In the genomic region with DNA sequence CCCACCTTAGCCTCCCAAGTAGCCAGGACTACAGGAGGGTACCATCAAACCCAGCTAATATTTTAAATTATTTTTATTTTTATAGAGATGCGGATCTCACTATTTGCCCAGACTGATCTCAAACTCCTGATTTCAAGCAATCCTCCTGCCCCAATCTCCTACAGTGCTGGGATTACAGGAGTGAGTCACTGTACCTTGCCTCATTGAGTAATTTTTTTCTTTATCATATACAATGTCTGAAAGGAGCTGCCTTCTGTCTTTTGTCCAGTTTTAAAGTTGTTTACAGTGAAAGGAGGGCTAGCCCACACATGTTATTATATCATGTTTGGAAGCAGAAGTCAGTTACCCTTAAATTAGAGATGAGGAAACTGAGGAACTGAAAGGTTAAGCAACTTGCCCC, we compare ENCODE assay signal across 30 cellular contexts. TPM values are rescaled to one million over a fixed set of nuclear protein-coding genes. Genes with fewer than 3 reads are reported as not detected.
DNase-seq lines count a peak whose midpoint lies in the region; ATAC-seq, FAIRE-seq and TF ChIP-seq lines count a peak whose summit lies in the region.
"Had no signal": no experiment of that assay in that cellular context is flagged by ENCODE, and none has a peak within 500 bp of the region (broad histone marks: within the 10 kb centered on the region; RNA-seq: fewer than 3 reads in every experiment).

No MANE protein-coding gene starts in this region.

- H3K18ac ChIP-seq in IMR-90 (ENCODE audit: low read depth, low read length): peak overlapping the region; percentile 50; the same call in 1 of the 2 replicates

- POLR2A ChIA-PET in AG04450 (lab: Yijun Ruan, JAX) (interaction anchor here (0.7 to 1.8 kb wide), 4 partner anchors 14 to 306 kb away, joined by 4 to 9 read pairs (median 6); a partner anchor contains a TSS), IMR-90 (lab: Charles Lee; ENCODE audit: unreplicated experiment) (interaction anchor here (0.6 kb wide), 1 partner anchor 37 kb away, joined by 4 read pairs; no protein-coding TSS in a partner anchor)

- H3K36me3 Mint-ChIP-seq in astrocyte (ENCODE audit: low read depth, unreplicated experiment): peaks cover 5% of the 10 kb centered on the region
- H3K36me3 Mint-ChIP-seq: activated naive CD4-positive, alpha-beta T cell treated with anti-CD3 and anti-CD28 coated beads, Interleukin-2, amount 10 ng/mL, durations not matched to agents 7 days and 5 days; IgD-negative memory B cell; natural killer cell had no signal

- no peak for TF ChIP-seq RAD21 in IMR-90 (IDR thresholded peaks at IDR 0.05; ENCODE audit: low read length)

- H3K14ac ChIP-seq in IMR-90 (replicated peaks; ENCODE audit: low read depth, low read length): no peak overlapping the region

- peak overlapping the region; percentile 2 for H2BK5ac ChIP-seq in IMR-90 (ENCODE audit: low read depth, low read length, poor library complexity, severe bottlenecking)

- no peaks in the 10 kb centered on the region for H3K27me3 Mint-ChIP-seq in astrocyte (ENCODE audit: low read depth, unreplicated experiment)
- H3K27me3 Mint-ChIP-seq: activated CD8-positive, alpha-beta T cell treated with anti-CD3 and anti-CD28 coated beads for 36 hours; activated naive CD4-positive, alpha-beta T cell treated with anti-CD3 and anti-CD28 coated beads, Interleukin-2, amount 10 ng/mL, durations not matched to agents 7 days and 5 days; activated T-helper 17 cell treated with anti-CD3 and anti-CD28 coated beads, Interleukin-2, amount 50 U/mL, for 72 hours; B cell; IgD-negative memory B cell; progenitor cell of endocrine pancreas had no signal

- TF ChIP-seq POLR2A in IMR-90 (IDR thresholded peaks at IDR 0.05; ENCODE audit: low read depth, low read length) (no peak), heart left ventricle (IDR thresholded peaks at IDR 0.05) (no peak)

- TF ChIP-seq CTCF in AG04450 (IDR thresholded peaks at IDR 0.05; ENCODE audit: low read depth, low read length): no peak
- no peak for TF ChIP-seq CTCF in IMR-90 (conservative IDR thresholded peaks at IDR 0.05; ENCODE audit: low read depth, low read length)
- no peak for TF ChIP-seq CTCF in astrocyte (IDR thresholded peaks at IDR 0.05; ENCODE audit: insufficient read depth, low read depth, low read length)
- TF ChIP-seq CTCF in fibroblast of pulmonary artery (IDR thresholded peaks at IDR 0.05; ENCODE audit: low read length, missing control alignments): no peak
- no peak for TF ChIP-seq CTCF in heart left ventricle (IDR thresholded peaks at IDR 0.05)

- CTCF ChIA-PET in AG04450 (lab: Charles Lee): interaction anchor here (0.6 to 9.7 kb wide), 40 partner anchors 10 to 646 kb away, joined by 3 to 389 read pairs (median 5); a partner anchor contains a TSS
- CTCF ChIA-PET in IMR-90 (lab: Yijun Ruan, JAX): interaction anchor here (0.9 to 2.7 kb wide), 10 partner anchors 11 to 306 kb away, joined by 3 to 18 read pairs (median 8); a partner anchor contains a TSS

- 0 out of 2 replicates have a peak, but pooled peaks cover 2% of the 10 kb centered on the region for H3K4me1 ChIP-seq in IMR-90 (ENCODE audit: control insufficient read depth, insufficient read depth, low read length)
- peaks cover 6% of the 10 kb centered on the region for H3K4me1 ChIP-seq in astrocyte (ENCODE audit: insufficient read depth, low read length)
- peaks cover 0 to 19% (median 6%) of the 10 kb centered on the region in 12 donors for H3K4me1 ChIP-seq in heart left ventricle
- H3K4me1 ChIP-seq: colonic mucosa, right lobe of liver had no signal

- H2BK20ac ChIP-seq in IMR-90 (ENCODE audit: low read depth, low read length): no peak overlapping the region

- WGBS in IMR-90 (ENCODE audit: extremely low coverage in 2 of 2, insufficient read length in 1 of 2), 2 experiments: no CpG with 5 or more reads among the region's 1 CpG
- WGBS in heart left ventricle, 4 donors: 83 to 100% (median 97%) methylated on average over 1 of the region's 1 CpG

- no peak overlapping the region for H3K23ac ChIP-seq in IMR-90 (ENCODE audit: low read depth, low read length)

- DNase-seq in AG04450 (ENCODE audit: low read depth, low spot score): peak; percentile 11
- DNase-seq in IMR-90: peak; percentile 65
- peak; percentile 8 for DNase-seq in astrocyte (ENCODE audit: low read depth)
- DNase-seq in fibroblast of pulmonary artery (ENCODE audit: low read depth): peak; percentile 50
- DNase-seq in SIG-M5 (lab: John Stamatoyannopoulos, UW): no peak
- no peak for DNase-seq in heart left ventricle
- DNase-seq: activated CD8-positive, alpha-beta T cell treated with anti-CD3 and anti-CD28 coated beads for 36 hours; activated naive CD4-positive, alpha-beta T cell treated with anti-CD3 and anti-CD28 coated beads, Interleukin-2, amount 10 ng/mL, durations not matched to agents 7 days and 5 days; amygdala; colonic mucosa; effector CD4-positive, alpha-beta T cell; EL; gastrocnemius medialis; lower lobe of right lung; natural killer cell; NCI-H1930; nucleus accumbens; right lobe of liver; Right ventricle myocardium superior; stomach had no signal

- H3K27ac Mint-ChIP-seq in astrocyte (ENCODE audit: unreplicated experiment): no peak overlapping the region
- H3K27ac Mint-ChIP-seq: activated CD8-positive, alpha-beta T cell treated with anti-CD3 and anti-CD28 coated beads for 36 hours; activated naive CD4-positive, alpha-beta T cell treated with anti-CD3 and anti-CD28 coated beads, Interleukin-2, amount 10 ng/mL, durations not matched to agents 7 days and 5 days; activated T-helper 17 cell treated with anti-CD3 and anti-CD28 coated beads, Interleukin-2, amount 50 U/mL, for 72 hours; B cell; IgD-negative memory B cell; natural killer cell; progenitor cell of endocrine pancreas had no signal

- ATAC-seq in IMR-90 (ENCODE audit: low read depth) (0 out of 2 replicates have a peak, but pooled peaks have one; percentile 6), GM21515 (IDR thresholded peaks at IDR 0.05; ENCODE audit: unreplicated experiment) (no peak), HG03442 (IDR thresholded peaks at IDR 0.05; ENCODE audit: unreplicated experiment) (no peak), heart left ventricle (no peak)
- ATAC-seq: activated CD8-positive, alpha-beta T cell treated with anti-CD3 and anti-CD28 coated beads for 36 hours; activated T-helper 17 cell treated with anti-CD3 and anti-CD28 coated beads, Interleukin-2, amount 50 U/mL, for 72 hours; gastrocnemius medialis; HCT116; lower lobe of right lung; right lobe of liver had no signal

- no peak overlapping the region for H4K91ac ChIP-seq in IMR-90 (ENCODE audit: insufficient read depth, low read depth, low read length)

- H4K20me1 ChIP-seq in IMR-90 (ENCODE audit: insufficient read depth, low read length) (no peaks in the 10 kb centered on the region), astrocyte (ENCODE audit: insufficient read depth, low read length) (no peaks in the 10 kb centered on the region)

- no peak overlapping the region for H3K56ac ChIP-seq in IMR-90 (ENCODE audit: extremely low read depth, insufficient read depth, low read length)

- no peak overlapping the region for H2BK15ac ChIP-seq in IMR-90 (ENCODE audit: low read depth, low read length)

- H3K27me3 ChIP-seq in AG04450 (ENCODE audit: control insufficient read depth, insufficient read depth, low read length): no peaks in the 10 kb centered on the region
- H3K27me3 ChIP-seq in IMR-90 (ENCODE audit: control insufficient read depth, insufficient read depth, low read length): no peaks in the 10 kb centered on the region
- no peaks in the 10 kb centered on the region for H3K27me3 ChIP-seq in astrocyte (ENCODE audit: insufficient read depth, low read length)
- no peaks in the 10 kb centered on the region for H3K27me3 ChIP-seq in heart left ventricle
- H3K27me3 ChIP-seq: cardiac muscle cell, colonic mucosa, gastrocnemius medialis, right lobe of liver, stomach, vagina had no signal

- H3K9ac ChIP-seq in IMR-90 (ENCODE audit: low read depth, low read length) (no peak overlapping the region), astrocyte (ENCODE audit: low read length) (no peak overlapping the region)

- peaks cover 29% of the 10 kb centered on the region for H3K79me2 ChIP-seq in astrocyte (ENCODE audit: insufficient read depth, low read length)

- H3K9me1 ChIP-seq in IMR-90 (ENCODE audit: insufficient read depth, low read length): peaks cover 3% of the 10 kb centered on the region; the same call in 1 of the 2 replicates

- no peak for FAIRE-seq in astrocyte (lab: Jason Lieb, UNC)

- H3K4me1 Mint-ChIP-seq in astrocyte (ENCODE audit: low read depth, unreplicated experiment): peaks cover 10% of the 10 kb centered on the region

- H3K9me3 Mint-ChIP-seq in astrocyte (ENCODE audit: unreplicated experiment): peaks cover 3% of the 10 kb centered on the region
- H3K9me3 Mint-ChIP-seq: activated CD8-positive, alpha-beta T cell treated with anti-CD3 and anti-CD28 coated beads for 36 hours; activated naive CD4-positive, alpha-beta T cell treated with anti-CD3 and anti-CD28 coated beads, Interleukin-2, amount 10 ng/mL, durations not matched to agents 7 days and 5 days; activated T-helper 17 cell treated with anti-CD3 and anti-CD28 coated beads, Interleukin-2, amount 50 U/mL, for 72 hours; IgD-negative memory B cell; natural killer cell had no signal

- peaks cover 20 to 40% of the 10 kb centered on the region in 2 experiments for H3K79me1 ChIP-seq in IMR-90 (ENCODE audit: low read depth in 1 of 2, low read length in 2 of 2)

- no peak overlapping the region for H2BK120ac ChIP-seq in IMR-90 (ENCODE audit: low read depth, low read length)

- intact Hi-C loops in IMR-90 (cut with micrococcal nuclease) (loop anchor here (2.0 kb wide), 1 partner anchor 438 kb away; no protein-coding TSS in a partner anchor), heart left ventricle (cut with DNase I) (loop anchor here in 6 of 10 donors (5.0 to 10.0 kb wide), 5 partner anchors 114 to 304 kb away; a partner anchor contains a TSS)

- H3K36me3 ChIP-seq in IMR-90 (ENCODE audit: control insufficient read depth, insufficient read depth, low read length) (no peaks in the 10 kb centered on the region), astrocyte (ENCODE audit: insufficient read depth, low read length) (no peaks in the 10 kb centered on the region), heart left ventricle (peaks cover 0 to 10% (median 0%) of the 10 kb centered on the region in 9 donors)
- H3K36me3 ChIP-seq: cardiac muscle cell, colonic mucosa, gastrocnemius medialis, lower lobe of right lung, right lobe of liver, stomach, vagina had no signal

- BruUV-seq in IMR-90 (replicated peaks; lab: Mats Ljungman, UMichigan): no TSS peak

- H3K4me2 ChIP-seq in IMR-90 (ENCODE audit: low read depth, low read length): peak overlapping the region; percentile 29; the same call in 1 of the 2 replicates
- H3K4me2 ChIP-seq in astrocyte (ENCODE audit: low read length): no peak overlapping the region
- H3K4me2 ChIP-seq: PC-9 had no signal

- no peak overlapping the region for H3K4me3 Mint-ChIP-seq in astrocyte (ENCODE audit: unreplicated experiment)
- H3K4me3 Mint-ChIP-seq: activated CD8-positive, alpha-beta T cell treated with anti-CD3 and anti-CD28 coated beads for 36 hours; activated naive CD4-positive, alpha-beta T cell treated with anti-CD3 and anti-CD28 coated beads, Interleukin-2, amount 10 ng/mL, durations not matched to agents 7 days and 5 days; activated T-helper 17 cell treated with anti-CD3 and anti-CD28 coated beads, Interleukin-2, amount 50 U/mL, for 72 hours; B cell; natural killer cell had no signal

- no peak overlapping the region for H2AK5ac ChIP-seq in IMR-90 (ENCODE audit: low read depth, low read length)

- no peak overlapping the region for H4K8ac ChIP-seq in IMR-90 (ENCODE audit: low read depth in 2 of 2, low read length in 2 of 2)

- H3K4ac ChIP-seq in IMR-90 (ENCODE audit: low read depth, low read length): no peak overlapping the region

- H3K4me3 ChIP-seq in AG04450 (ENCODE audit: low read depth, low read length): no peak overlapping the region
- H3K4me3 ChIP-seq in IMR-90 (ENCODE audit: insufficient read depth, low read depth, low read length): no peak overlapping the region
- H3K4me3 ChIP-seq in astrocyte (ENCODE audit: insufficient read depth, low read depth, low read length): no peak overlapping the region
- no peak overlapping the region for H3K4me3 ChIP-seq in fibroblast of pulmonary artery (replicated peaks; ENCODE audit: low read depth, low read length)
- H3K4me3 ChIP-seq in heart left ventricle: no peak overlapping the region
- H3K4me3 ChIP-seq: cardiac muscle cell, colonic mucosa, gastrocnemius medialis, lower lobe of right lung, PC-9, right lobe of liver, stomach, vagina had no signal

- in situ Hi-C loops in IMR-90 (cut with MboI; ENCODE audit: low sequenced_read_pairs): loop anchor here (5.0 kb wide), 1 partner anchor 286 kb away; no protein-coding TSS in a partner anchor

- no peak overlapping the region for H4K5ac ChIP-seq in IMR-90 (ENCODE audit: low read depth, low read length)

- H3K9me3 ChIP-seq in AG04450 (ENCODE audit: control insufficient read depth, insufficient read depth, low read length): no peaks in the 10 kb centered on the region
- H3K9me3 ChIP-seq in IMR-90 (ENCODE audit: control insufficient read depth, insufficient read depth, low read length): no peaks in the 10 kb centered on the region
- no peaks in the 10 kb centered on the region for H3K9me3 ChIP-seq in astrocyte (ENCODE audit: insufficient read depth, low read depth, low read length)
- H3K9me3 ChIP-seq in heart left ventricle: no peaks in the 10 kb centered on the region
- H3K9me3 ChIP-seq: colonic mucosa, gastrocnemius medialis, lower lobe of right lung, right lobe of liver, stomach, vagina had no signal

- H3K27ac ChIP-seq in AG04450 (ENCODE audit: low read depth, low read length) (no peak overlapping the region), IMR-90 (ENCODE audit: insufficient read depth, low read length) (no peak overlapping the region), astrocyte (ENCODE audit: low read depth, low read length) (no peak overlapping the region), heart left ventricle (no peak overlapping the region)
- H3K27ac ChIP-seq: cardiac muscle cell, colonic mucosa, gastrocnemius medialis, lower lobe of right lung, PC-9, right lobe of liver, stomach, vagina had no signal

- no peak overlapping the region for H2AK9ac ChIP-seq in IMR-90 (replicated peaks; ENCODE audit: low read depth, low read length, poor library complexity)

- H2AFZ ChIP-seq in IMR-90 (replicated peaks; ENCODE audit: low read length, poor library complexity) (no peak overlapping the region), astrocyte (ENCODE audit: low read depth, low read length) (no peak overlapping the region)
- H2AFZ ChIP-seq: PC-9 had no signal

- dilution Hi-C loops in IMR-90 (cut with HindIII; ENCODE audit: low sequenced_read_pairs, unreplicated experiment): no loop called here

RNA-seq across cellular contexts. Expression of a gene that starts 32.5 kb away (rescaled TPM):
- 47.5 and 58.6 TPM in 2 replicates for polyA plus RNA-seq in AG04450 (2011; rRNA removed)
- polyA minus RNA-seq in AG04450 (2011; rRNA and poly(A)+ RNA removed): 30.2 and 43.4 TPM in 2 replicates
- 53.6 and 55.5 TPM in 2 replicates for total RNA-seq in IMR-90 (2012; rRNA removed)
- 39.5 and 41.7 TPM in 2 replicates for polyA plus RNA-seq in IMR-90 (2012; rRNA removed)
- polyA plus RNA-seq in IMR-90 (2012; cell fraction: cytosol; rRNA removed): 9.7 and 29.0 TPM in 2 replicates
- polyA plus RNA-seq in IMR-90 (2012; cell fraction: nucleus; rRNA removed; ENCODE audit: low replicate concordance): 29.1 and 41.4 TPM in 2 replicates
- 43.2 and 47.9 TPM in 2 replicates for total RNA-seq in astrocyte
- total RNA-seq in heart left ventricle: 10 to 100 TPM; 35.2 to 64.3 (median 49.5) TPM
- polyA plus RNA-seq in heart left ventricle: 10 to 100 TPM; 40.4 to 49.7 TPM

RNA-seq across cellular contexts. Expression of a gene that starts 32.8 kb away (rescaled TPM):
- polyA plus RNA-seq in AG04450 (2011; rRNA removed) (2.1 and 3.4 TPM in 2 replicates), IMR-90 (2012; rRNA removed) (1.9 and 2.4 TPM in 2 replicates), heart left ventricle (1 to 10 TPM in 1 of 2 donors, under 1 TPM in 1; 0.58 to 1.1 TPM)
- polyA minus RNA-seq in AG04450 (2011; rRNA and poly(A)+ RNA removed): 1.6 and 1.7 TPM in 2 replicates
- total RNA-seq in IMR-90 (2012; rRNA removed) (0.28 and 0.72 TPM in 2 replicates), astrocyte (2.4 and 3.4 TPM in 2 replicates), heart left ventricle (1 to 10 TPM in 5 of 9 donors, under 1 TPM in 3, not detected in 1; 0.48 to 1.7 (median 1.5) TPM)
- 0.04 and 0.09 TPM in 2 replicates for polyA plus RNA-seq in IMR-90 (2012; cell fraction: cytosol; rRNA removed)
- 2.8 and 24.7 TPM in 2 replicates for polyA plus RNA-seq in IMR-90 (2012; cell fraction: nucleus; rRNA removed; ENCODE audit: low replicate concordance)

RNA-seq across cellular contexts. Expression of a gene that starts 60.0 kb away (rescaled TPM):
- polyA plus RNA-seq in AG04450 (2011; rRNA removed) (130 and 162 TPM in 2 replicates), IMR-90 (2012; rRNA removed) (51.0 and 53.3 TPM in 2 replicates), heart left ventricle (10 to 100 TPM in 1 of 2 donors, 1 to 10 TPM in 1; 5.3 to 10.1 TPM)
- 18.5 and 29.1 TPM in 2 replicates for polyA minus RNA-seq in AG04450 (2011; rRNA and poly(A)+ RNA removed)
- total RNA-seq in IMR-90 (2012; rRNA removed) (32.6 and 36.9 TPM in 2 replicates), astrocyte (45.1 and 58.5 TPM in 2 replicates), heart left ventricle (10 to 100 TPM in 3 of 9 donors, 1 to 10 TPM in 6; 6.2 to 11.8 (median 9.0) TPM)
- 8.0 and 13.7 TPM in 2 replicates for polyA plus RNA-seq in IMR-90 (2012; cell fraction: cytosol; rRNA removed)
- polyA plus RNA-seq in IMR-90 (2012; cell fraction: nucleus; rRNA removed; ENCODE audit: low replicate concordance): 1.3 and 11.6 TPM in 2 replicates

Comparison
In these comparisons a context has a peak if more than half of its experiments do, and no peak if none do; other contexts are left out.
1. DNase-seq: peak in AG04450 (single experiment), IMR-90 (single experiment), astrocyte (single experiment) and fibroblast of pulmonary artery (single experiment); none in SIG-M5 (single experiment) and heart left ventricle (0 of 5).